14 cellular contexts compared by ENCODE assay signal in genomic region chr2:207233731-207234130, GRCh38.
DNase-seq lines count a peak whose midpoint lies in the region; ATAC-seq and TF ChIP-seq lines count a peak whose summit lies in the region.
"Had no signal": no experiment of that assay in that cellular context is flagged by ENCODE, and none has a peak within 500 bp of the region (broad histone marks: within the 10 kb centered on the region; RNA-seq: fewer than 3 reads in every experiment).

No MANE protein-coding gene starts in this region.

- H3K4ac ChIP-seq in mesendoderm (ENCODE audit: low read depth, low read length) = no peak overlapping the region

- H3K56ac ChIP-seq in mesendoderm (ENCODE audit: low read length) = no peak overlapping the region

- no peak overlapping the region for H4K8ac ChIP-seq in mesendoderm (ENCODE audit: low read depth, low read length)

- no peaks in the 10 kb centered on the region for H3K27me3 ChIP-seq in mesendoderm (ENCODE audit: insufficient read depth, low read length, poor library complexity)
- H3K27me3 ChIP-seq: BE2C had no signal

- peaks cover 78% of the 10 kb centered on the region for H3K4me1 Mint-ChIP-seq in HFFc6 (ENCODE audit: low read depth)
- H3K4me1 Mint-ChIP-seq in natural killer cell = peaks cover 10 to 15% of the 10 kb centered on the region in 2 donors

- no peak overlapping the region for H3K4me2 ChIP-seq in mesendoderm (ENCODE audit: low read length)
- H3K4me2 ChIP-seq: A549 had no signal

- ATAC-seq in natural killer cell = no peak
- ATAC-seq: A549; CD8-positive, alpha-beta T cell had no signal

- intact Hi-C loops in natural killer cell (cut with micrococcal nuclease) = no loop called here

- no peak overlapping the region for H3K4me3 Mint-ChIP-seq in HFFc6
- H3K4me3 Mint-ChIP-seq in natural killer cell = no peak overlapping the region
- H3K4me3 Mint-ChIP-seq: CD14-positive monocyte; CD8-positive, alpha-beta T cell had no signal

- H4K5ac ChIP-seq in mesendoderm (ENCODE audit: low read length) = no peak overlapping the region

- no peak overlapping the region for H3K9ac ChIP-seq in mesendoderm (ENCODE audit: low read length)

- H3K79me2 ChIP-seq in mesendoderm (ENCODE audit: control insufficient read depth, insufficient read depth, low read length) = no peaks in the 10 kb centered on the region

- no peak overlapping the region for H2AK5ac ChIP-seq in mesendoderm (ENCODE audit: low read length)

- H3K4me3 ChIP-seq in astrocyte of the spinal cord (ENCODE audit: low read depth, low read length) = no peak overlapping the region
- H3K4me3 ChIP-seq in mesendoderm (ENCODE audit: low read length) = no peak overlapping the region
- H3K4me3 ChIP-seq: A549, HAP-1 had no signal

- no peaks in the 10 kb centered on the region for H3K79me1 ChIP-seq in mesendoderm (ENCODE audit: low read length)

- TF ChIP-seq CTCF in HFFc6 (IDR thresholded peaks at IDR 0.05) = no peak
- no peak for TF ChIP-seq CTCF in astrocyte of the spinal cord (IDR thresholded peaks at IDR 0.05; ENCODE audit: low read depth, low read length)
- no peak for TF ChIP-seq CTCF in natural killer cell (IDR thresholded peaks at IDR 0.05)

- H3K18ac ChIP-seq in mesendoderm (ENCODE audit: low read length) = no peak overlapping the region

- no peak overlapping the region for H2BK5ac ChIP-seq in mesendoderm (ENCODE audit: low read length)

- H2BK15ac ChIP-seq in mesendoderm (replicated peaks; ENCODE audit: low read depth) = no peak overlapping the region

- H3K27me3 Mint-ChIP-seq in HFFc6 (ENCODE audit: insufficient read depth) (peaks cover 4% of the 10 kb centered on the region; the same call in 1 of the 2 replicates), natural killer cell (ENCODE audit: low read depth in 2 of 2) (peaks cover 8 to 12% of the 10 kb centered on the region in 2 donors)

- no peak overlapping the region for H3K23ac ChIP-seq in mesendoderm (ENCODE audit: low read length)

- no peak overlapping the region for H3K27ac ChIP-seq in mesendoderm (ENCODE audit: low read depth, low read length)
- H3K27ac ChIP-seq: A549 had no signal

- peaks cover 26% of the 10 kb centered on the region for H3K36me3 Mint-ChIP-seq in HFFc6 (ENCODE audit: low read depth)
- no peaks in the 10 kb centered on the region for H3K36me3 Mint-ChIP-seq in natural killer cell
- H3K36me3 Mint-ChIP-seq: CD8-positive, alpha-beta T cell had no signal

- H3K4me1 ChIP-seq in mesendoderm (ENCODE audit: control insufficient read depth, low read depth, low read length) = peaks cover 2% of the 10 kb centered on the region
- H3K4me1 ChIP-seq: Caco-2 had no signal

- no peaks in the 10 kb centered on the region for H3K36me3 ChIP-seq in mesendoderm (ENCODE audit: control insufficient read depth, insufficient read depth, low read length)
- H3K36me3 ChIP-seq: BE2C, HAP-1 had no signal

- no peak overlapping the region for H2BK120ac ChIP-seq in mesendoderm (ENCODE audit: low read depth, low read length)

- H3K27ac Mint-ChIP-seq in HFFc6 (peak overlapping the region; percentile 1; the same call in 1 of the 2 replicates), natural killer cell (no peak overlapping the region)
- H3K27ac Mint-ChIP-seq: CD14-positive monocyte; CD8-positive, alpha-beta T cell had no signal

- no CpG with 5 or more reads among the region's 3 CpGs for WGBS in mesendoderm (ENCODE audit: extremely low coverage, insufficient coverage, low lambda C conversion rate)

- DNase-seq in HFFc6 (no peak), astrocyte of the spinal cord (ENCODE audit: low read depth, low spot score) (peak; percentile 43), mesendoderm (peak; percentile 51), NCI-H345 (lab: John Stamatoyannopoulos, UW) (no peak), natural killer cell (no peak), NCI-H1048 (lab: John Stamatoyannopoulos, UW) (no peak)
- DNase-seq: BE2C; Caco-2; CD8-positive, alpha-beta T cell; DND-41; GDM1 had no signal

- peaks cover 7% of the 10 kb centered on the region for H3K9me3 Mint-ChIP-seq in HFFc6
- H3K9me3 Mint-ChIP-seq in natural killer cell = no peaks in the 10 kb centered on the region
- H3K9me3 Mint-ChIP-seq: CD8-positive, alpha-beta T cell had no signal

- in situ Hi-C loops in astrocyte of the spinal cord (cut with HindIII; ENCODE audit: low sequenced_read_pairs) = no loop called here

Comparison
In these comparisons a context has a peak if more than half of its experiments do, and no peak if none do; other contexts are left out.
1. DNase-seq: peak in astrocyte of the spinal cord (single experiment) and mesendoderm (single experiment); none in HFFc6 (single experiment), NCI-H345 (single experiment), natural killer cell (single experiment) and NCI-H1048 (single experiment).